In the genomic region with DNA sequence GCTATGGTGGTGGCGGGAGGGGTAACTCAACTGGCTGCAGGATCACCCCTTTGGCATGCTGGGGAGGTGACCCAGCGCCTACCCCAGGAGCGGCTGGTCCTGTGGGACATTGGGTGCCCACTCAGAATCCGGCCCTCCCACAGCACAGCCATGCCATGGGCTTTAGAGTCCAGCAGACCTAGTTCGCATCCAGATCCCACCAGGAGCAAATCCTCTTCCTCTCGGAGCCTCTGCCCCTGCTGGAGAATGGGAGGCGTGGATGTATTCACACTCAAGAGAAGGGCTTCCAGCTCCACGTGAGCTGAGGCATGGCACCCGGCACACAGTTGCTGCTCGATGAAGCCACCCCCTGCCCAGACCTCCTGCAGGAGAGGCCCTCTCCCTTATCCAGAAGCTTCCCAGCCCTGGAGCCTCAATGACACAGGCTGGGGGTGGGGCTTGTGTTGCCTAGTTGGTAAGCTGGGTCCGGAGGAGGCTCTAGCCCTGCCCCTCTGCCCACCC, we compare ENCODE assay signal across 24 cellular contexts. TPM values are rescaled to one million over a fixed set of nuclear protein-coding genes. Genes with fewer than 3 reads are reported as not detected.
DNase-seq lines count a peak whose midpoint lies in the region; ATAC-seq, FAIRE-seq and TF ChIP-seq lines count a peak whose summit lies in the region.
"Had no signal": no experiment of that assay in that cellular context is flagged by ENCODE, and none has a peak within 500 bp of the region (broad histone marks: within the 10 kb centered on the region; RNA-seq: fewer than 3 reads in every experiment).

No MANE protein-coding gene starts in this region.

- no peaks in the 10 kb centered on the region for H3K9me3 Mint-ChIP-seq in Calu3 (ENCODE audit: low read depth, unreplicated experiment)
- H3K9me3 Mint-ChIP-seq: CD8-positive, alpha-beta memory T cell; central memory CD8-positive, alpha-beta T cell; stimulated activated naive B cell treated with anti-CD40 and anti-IgM and Interleukin-4, amounts not matched to agents 10 μg/mL and 1 μg/mL and 100 μg/mL, for 72 hours had no signal

- no peak overlapping the region for H3K9ac ChIP-seq in BLaER1
- H3K9ac ChIP-seq: GM23248 had no signal

- peak overlapping the region; percentile 44; the same call in 1 of the 2 replicates for H3K4me2 ChIP-seq in BLaER1

- CTCF ChIA-PET in Calu3 (lab: Charles Lee) = no interaction called here

- DNase-seq in Peyer's patch = peak in 2 of 3 donors; percentile 33 to 36
- peak in 3 of 5 donors; percentile 7 to 39 (median 14) for DNase-seq in heart left ventricle
- peak in 4 of 6 donors; percentile 5 to 46 (median 28) for DNase-seq in pancreas
- no peak for DNase-seq in DMS79 (lab: John Stamatoyannopoulos, UW)
- no peak for DNase-seq in globus pallidus (ENCODE audit: low spot score)
- no peak for DNase-seq in kidney tubule cell (ENCODE audit: low spot score)
- DNase-seq in Calu3 = no peak
- DNase-seq: activated CD4-positive, alpha-beta T cell treated with anti-CD3 and anti-CD28 coated beads for 48 hours; activated effector memory CD4-positive, alpha-beta T cell treated with Interleukin-2 at 50 U/mL for 16 hours; DMS53; esophagus squamous epithelium; GM23248; naive B cell; NCI-H1417; NCI-H524 treated with DMSO at 0.1 percent for 48 hours; stimulated activated CD4-positive, alpha-beta T cell treated with anti-CD3 and anti-CD28 coated beads, Interleukin-2, amount 100 ng/mL, for 24 hours; stimulated activated naive B cell treated with anti-CD40 and anti-IgM and Interleukin-4, amounts not matched to agents 10 μg/mL and 1 μg/mL and 100 μg/mL, for 72 hours; T-helper 1 cell had no signal

- no peaks in the 10 kb centered on the region for H3K9me3 ChIP-seq in BLaER1
- H3K9me3 ChIP-seq in Peyer's patch = no peaks in the 10 kb centered on the region
- no peaks in the 10 kb centered on the region for H3K9me3 ChIP-seq in heart left ventricle
- no peaks in the 10 kb centered on the region for H3K9me3 ChIP-seq in pancreas
- H3K9me3 ChIP-seq: esophagus squamous epithelium, ovary, transverse colon had no signal

- FAIRE-seq in pancreas (lab: Jason Lieb, UNC) = no peak
- FAIRE-seq: GM12892 had no signal

- no peak for TF ChIP-seq POLR2A in Peyer's patch (IDR thresholded peaks at IDR 0.05)
- TF ChIP-seq POLR2A in heart left ventricle (IDR thresholded peaks at IDR 0.05) = no peak

- H3K27ac ChIP-seq in BLaER1 = no peak overlapping the region
- no peak overlapping the region for H3K27ac ChIP-seq in Peyer's patch
- no peak overlapping the region for H3K27ac ChIP-seq in heart left ventricle
- H3K27ac ChIP-seq in pancreas = no peak overlapping the region
- H3K27ac ChIP-seq: esophagus squamous epithelium, GM23248, ovary, transverse colon had no signal

- H3K36me3 ChIP-seq in BLaER1 (no peaks in the 10 kb centered on the region), Peyer's patch (no peaks in the 10 kb centered on the region), heart left ventricle (no peaks in the 10 kb centered on the region), pancreas (no peaks in the 10 kb centered on the region)
- H3K36me3 ChIP-seq: esophagus squamous epithelium, ovary, transverse colon had no signal

- H3K4me1 Mint-ChIP-seq in Calu3 (ENCODE audit: low read depth, unreplicated experiment) = no peaks in the 10 kb centered on the region
- H3K4me1 Mint-ChIP-seq: CD8-positive, alpha-beta memory T cell; central memory CD8-positive, alpha-beta T cell had no signal

- H3K4me1 ChIP-seq in BLaER1 (peaks cover 18% of the 10 kb centered on the region), Peyer's patch (peaks cover 0 to 24% (median 3%) of the 10 kb centered on the region in 4 donors), heart left ventricle (peaks cover 0 to 24% (median 3%) of the 10 kb centered on the region in 12 donors), pancreas (no peaks in the 10 kb centered on the region)
- H3K4me1 ChIP-seq: transverse colon had no signal

- no peak overlapping the region for H3K4me3 ChIP-seq in BLaER1
- no peak overlapping the region for H3K4me3 ChIP-seq in Peyer's patch
- no peak overlapping the region for H3K4me3 ChIP-seq in heart left ventricle
- no peak overlapping the region for H3K4me3 ChIP-seq in pancreas
- H3K4me3 ChIP-seq: esophagus squamous epithelium, GM23248, ovary, transverse colon had no signal

- no peak overlapping the region for H3K27ac Mint-ChIP-seq in Calu3 (ENCODE audit: unreplicated experiment)
- H3K27ac Mint-ChIP-seq: naive B cell; stimulated activated naive B cell treated with anti-CD40 and anti-IgM and Interleukin-4, amounts not matched to agents 10 μg/mL and 1 μg/mL and 100 μg/mL, for 72 hours had no signal

- no peak for TF ChIP-seq CTCF in Peyer's patch (IDR thresholded peaks at IDR 0.05)
- no peak for TF ChIP-seq CTCF in heart left ventricle (IDR thresholded peaks at IDR 0.05)
- TF ChIP-seq CTCF in pancreas (IDR thresholded peaks at IDR 0.05) = no peak
- no peak for TF ChIP-seq CTCF in Calu3 (IDR thresholded peaks at IDR 0.05; ENCODE audit: unreplicated experiment)

- H3K4me3 Mint-ChIP-seq in Calu3 (ENCODE audit: low read depth, unreplicated experiment) = no peak overlapping the region
- H3K4me3 Mint-ChIP-seq: central memory CD8-positive, alpha-beta T cell; naive B cell; stimulated activated naive B cell treated with anti-CD40 and anti-IgM and Interleukin-4, amounts not matched to agents 10 μg/mL and 1 μg/mL and 100 μg/mL, for 72 hours had no signal

- H4K20me1 ChIP-seq in BLaER1 = peaks cover 58% of the 10 kb centered on the region

- H3K27me3 Mint-ChIP-seq in Calu3 (ENCODE audit: unreplicated experiment) = peaks cover 30% of the 10 kb centered on the region

- no TSS peak for BruUV-seq in Calu3 (replicated peaks; lab: Mats Ljungman, UMichigan)

- ATAC-seq in heart left ventricle (no peak), pancreas (no peak)
- ATAC-seq: stimulated activated naive B cell treated with anti-CD40 and anti-IgM and Interleukin-4, amounts not matched to agents 10 μg/mL and 1 μg/mL and 100 μg/mL, for 72 hours had no signal

- no peaks in the 10 kb centered on the region for H3K36me3 Mint-ChIP-seq in Calu3 (ENCODE audit: insufficient read depth, unreplicated experiment)
- H3K36me3 Mint-ChIP-seq: naive B cell; stimulated activated naive B cell treated with anti-CD40 and anti-IgM and Interleukin-4, amounts not matched to agents 10 μg/mL and 1 μg/mL and 100 μg/mL, for 72 hours had no signal

- intact Hi-C loops in heart left ventricle (cut with DNase I) (no loop called here), pancreas (cut with DNase I) (no loop called here), Calu3 (cut with micrococcal nuclease; ENCODE audit: unreplicated experiment) (no loop called here)

- WGBS in heart left ventricle, 4 donors = 84 to 89% (median 86%) methylated on average over 9 to 11 of the region's 11 CpGs
- 87 to 94% methylated on average over 11 of the region's 11 CpGs for WGBS in pancreas, 2 donors

- no peaks in the 10 kb centered on the region for H3K27me3 ChIP-seq in BLaER1
- no peaks in the 10 kb centered on the region for H3K27me3 ChIP-seq in Peyer's patch
- peaks cover 0 to 6% (median 0%) of the 10 kb centered on the region in 9 donors for H3K27me3 ChIP-seq in heart left ventricle
- no peaks in the 10 kb centered on the region for H3K27me3 ChIP-seq in pancreas
- H3K27me3 ChIP-seq: ovary, transverse colon had no signal

RNA-seq across cellular contexts. Expression of gene FAM222A, which starts 17.7 kb away (rescaled TPM):
- total RNA-seq in Peyer's patch (10 to 100 TPM in 1 of 4 donors, 1 to 10 TPM in 3; 3.9 to 26.1 (median 7.0) TPM), heart left ventricle (10 to 100 TPM in 6 of 9 donors, 1 to 10 TPM in 3; 3.5 to 45.8 (median 11.2) TPM), pancreas (1 to 10 TPM; 2.1 to 4.3 (median 3.3) TPM), Calu3 (2022) (2.4 and 3.1 TPM in 2 replicates)
- polyA plus RNA-seq in heart left ventricle (1 to 10 TPM; 4.1 to 9.4 TPM), pancreas (10 to 100 TPM in 1 of 2 donors, 1 to 10 TPM in 1; 5.6 to 14.6 TPM)
- polyA plus RNA-seq: GM23248 had no signal

Comparison
In these comparisons a context has a peak if more than half of its experiments do, and no peak if none do; other contexts are left out.
1. DNase-seq: peak in Peyer's patch (2 of 3), heart left ventricle (3 of 5) and pancreas (4 of 6); none in DMS79 (single experiment), globus pallidus (single experiment), kidney tubule cell (single experiment) and Calu3 (single experiment).